In the genomic region with DNA sequence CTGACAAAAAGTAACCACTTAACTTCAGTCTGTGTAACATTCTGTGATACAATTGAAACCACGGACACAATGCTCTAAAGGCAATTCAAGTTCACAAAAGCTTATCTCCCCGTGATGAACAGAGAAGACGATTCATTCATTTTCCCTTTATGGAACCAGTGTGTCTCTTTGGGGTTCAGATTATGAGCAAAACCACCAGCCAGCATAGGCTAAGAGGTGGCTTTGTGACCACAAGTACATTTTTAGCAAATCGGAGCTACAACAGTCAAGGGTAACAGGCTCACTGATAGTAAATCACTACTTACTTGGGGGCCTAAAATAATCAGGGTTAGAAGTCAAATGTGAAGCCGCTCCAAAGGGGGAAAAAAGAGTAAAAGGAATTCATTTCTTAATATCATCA, we compare ENCODE assay signal across 27 cellular contexts.
DNase-seq lines count a peak whose midpoint lies in the region; ATAC-seq and TF ChIP-seq lines count a peak whose summit lies in the region.
"Had no signal": no experiment of that assay in that cellular context is flagged by ENCODE, and none has a peak within 500 bp of the region (broad histone marks: within the 10 kb centered on the region; RNA-seq: fewer than 3 reads in every experiment).

No MANE protein-coding gene starts in this region.

- peaks cover 0 to 3% of the 10 kb centered on the region in 2 donors for H3K9me3 Mint-ChIP-seq in natural killer cell
- no peaks in the 10 kb centered on the region for H3K9me3 Mint-ChIP-seq in natural killer cell treated with Interleukin-12 subunit alpha and Interleukin-12 subunit beta and Interleukin-15 and Interleukin-18, amount 100 ng/mL, for 72 hours
- H3K9me3 Mint-ChIP-seq in activated T-helper 1 cell treated with anti-CD3 and anti-CD28 coated beads, Interleukin-12 subunit alpha, Interleukin-12 subunit beta, Interleukin-2, Interleukin-4 antibody, amounts not matched to agents 30 ng/mL and 10 ng/mL and 1 ng/mL, durations not matched to agents 14 hours and 24 hours and 36 hours: peaks cover 8% of the 10 kb centered on the region
- no peaks in the 10 kb centered on the region for H3K9me3 Mint-ChIP-seq in mesothelial cell of epicardium
- no peaks in the 10 kb centered on the region for H3K9me3 Mint-ChIP-seq in GM23338
- H3K9me3 Mint-ChIP-seq: activated naive CD4-positive, alpha-beta T cell treated with anti-CD3 and anti-CD28 coated beads, Interleukin-2, amount 10 ng/mL, durations not matched to agents 7 days and 5 days; CD8-positive, alpha-beta memory T cell; effector memory CD8-positive, alpha-beta T cell had no signal

- POLR2A ChIA-PET in PC-9 (lab: Charles Lee; ENCODE audit: unreplicated experiment): no interaction called here

- H4K20me1 ChIP-seq in PC-9 (ENCODE audit: insufficient read depth) (no peaks in the 10 kb centered on the region), GM23338 (replicated peaks; ENCODE audit: insufficient read depth) (no peaks in the 10 kb centered on the region)

- H3K4me2 ChIP-seq in PC-9 (no peak overlapping the region), GM23338 (no peak overlapping the region)

- H3K4me1 ChIP-seq in vagina (no peaks in the 10 kb centered on the region), PC-9 (replicated peaks; ENCODE audit: insufficient read depth) (no peaks in the 10 kb centered on the region), GM23338 (ENCODE audit: insufficient read depth) (no peaks in the 10 kb centered on the region)
- H3K4me1 ChIP-seq: BE2C, foreskin keratinocyte, prostate gland had no signal

- H3K27ac Mint-ChIP-seq in natural killer cell (peak overlapping the region in 1 of 2 donors; percentile 55), mesothelial cell of epicardium (peak overlapping the region; percentile 0), GM23338 (no peak overlapping the region)
- peak overlapping the region in 1 of 2 donors; percentile 66 for H3K27ac Mint-ChIP-seq in natural killer cell treated with Interleukin-12 subunit alpha and Interleukin-12 subunit beta and Interleukin-15 and Interleukin-18, amount 100 ng/mL, for 72 hours
- H3K27ac Mint-ChIP-seq in activated T-helper 1 cell treated with anti-CD3 and anti-CD28 coated beads, Interleukin-12 subunit alpha, Interleukin-12 subunit beta, Interleukin-2, Interleukin-4 antibody, amounts not matched to agents 30 ng/mL and 10 ng/mL and 1 ng/mL, durations not matched to agents 14 hours and 24 hours and 36 hours: peak overlapping the region; percentile 15
- H3K27ac Mint-ChIP-seq: activated naive CD4-positive, alpha-beta T cell treated with anti-CD3 and anti-CD28 coated beads, Interleukin-2, amount 10 ng/mL, durations not matched to agents 7 days and 5 days; CD8-positive, alpha-beta memory T cell; effector memory CD8-positive, alpha-beta T cell had no signal

- no peaks in the 10 kb centered on the region for H3K27me3 ChIP-seq in vagina
- H3K27me3 ChIP-seq in PC-9 (ENCODE audit: insufficient read depth, low read depth): no peaks in the 10 kb centered on the region
- no peaks in the 10 kb centered on the region for H3K27me3 ChIP-seq in GM23338 (ENCODE audit: insufficient read depth)
- H3K27me3 ChIP-seq: BE2C, foreskin keratinocyte, upper lobe of left lung had no signal

- no TSS peak for BruUV-seq in PC-9 (replicated peaks; lab: Mats Ljungman, UMichigan)

- peak overlapping the region; percentile 40 for H3K27ac ChIP-seq in vagina
- H3K27ac ChIP-seq in PC-9: no peak overlapping the region
- no peak overlapping the region for H3K27ac ChIP-seq in GM23338 (ENCODE audit: low read depth)
- H3K27ac ChIP-seq: foreskin keratinocyte, prostate gland had no signal

- H2AFZ ChIP-seq in PC-9: no peak overlapping the region
- H2AFZ ChIP-seq in GM23338: no peak overlapping the region

- H3F3A ChIP-seq in PC-9 (ENCODE audit: insufficient read depth, low read depth) (no peaks in the 10 kb centered on the region), GM23338 (replicated peaks; ENCODE audit: low read depth) (no peaks in the 10 kb centered on the region)

- ATAC-seq in natural killer cell: peak in 2 of 3 donors; percentile 26 to 28
- ATAC-seq in natural killer cell treated with Interleukin-12 subunit alpha and Interleukin-12 subunit beta and Interleukin-15 and Interleukin-18, amount 100 ng/mL, for 72 hours: no peak
- no peak for ATAC-seq in GM18502 (IDR thresholded peaks at IDR 0.05; ENCODE audit: poor library complexity, unreplicated experiment)
- no peak for ATAC-seq in GM23338
- ATAC-seq: effector memory CD8-positive, alpha-beta T cell; foreskin keratinocyte; Panc1 had no signal

- no peaks in the 10 kb centered on the region for H3K79me2 ChIP-seq in PC-9 (ENCODE audit: low read depth)
- H3K79me2 ChIP-seq in GM23338 (replicated peaks; ENCODE audit: insufficient read depth): no peaks in the 10 kb centered on the region

- H3K4me3 Mint-ChIP-seq in natural killer cell: no peak overlapping the region
- no peak overlapping the region for H3K4me3 Mint-ChIP-seq in natural killer cell treated with Interleukin-12 subunit alpha and Interleukin-12 subunit beta and Interleukin-15 and Interleukin-18, amount 100 ng/mL, for 72 hours
- H3K4me3 Mint-ChIP-seq in activated T-helper 1 cell treated with anti-CD3 and anti-CD28 coated beads, Interleukin-12 subunit alpha, Interleukin-12 subunit beta, Interleukin-2, Interleukin-4 antibody, amounts not matched to agents 30 ng/mL and 10 ng/mL and 1 ng/mL, durations not matched to agents 14 hours and 24 hours and 36 hours: no peak overlapping the region
- H3K4me3 Mint-ChIP-seq in mesothelial cell of epicardium: no peak overlapping the region
- H3K4me3 Mint-ChIP-seq in GM23338: no peak overlapping the region
- H3K4me3 Mint-ChIP-seq: activated naive CD4-positive, alpha-beta T cell treated with anti-CD3 and anti-CD28 coated beads, Interleukin-2, amount 10 ng/mL, durations not matched to agents 7 days and 5 days; CD8-positive, alpha-beta memory T cell; effector memory CD8-positive, alpha-beta T cell had no signal

- H3K27me3 Mint-ChIP-seq in natural killer cell (ENCODE audit: low read depth in 2 of 2) (no peaks in the 10 kb centered on the region), mesothelial cell of epicardium (ENCODE audit: low read depth) (no peaks in the 10 kb centered on the region), GM23338 (ENCODE audit: insufficient read depth, low read depth, poor library complexity) (no peaks in the 10 kb centered on the region)
- H3K27me3 Mint-ChIP-seq in natural killer cell treated with Interleukin-12 subunit alpha and Interleukin-12 subunit beta and Interleukin-15 and Interleukin-18, amount 100 ng/mL, for 72 hours: no peaks in the 10 kb centered on the region
- no peaks in the 10 kb centered on the region for H3K27me3 Mint-ChIP-seq in activated T-helper 1 cell treated with anti-CD3 and anti-CD28 coated beads, Interleukin-12 subunit alpha, Interleukin-12 subunit beta, Interleukin-2, Interleukin-4 antibody, amounts not matched to agents 30 ng/mL and 10 ng/mL and 1 ng/mL, durations not matched to agents 14 hours and 24 hours and 36 hours (ENCODE audit: insufficient read depth)
- H3K27me3 Mint-ChIP-seq: activated naive CD4-positive, alpha-beta T cell treated with anti-CD3 and anti-CD28 coated beads, Interleukin-2, amount 10 ng/mL, durations not matched to agents 7 days and 5 days; CD8-positive, alpha-beta memory T cell; effector memory CD8-positive, alpha-beta T cell had no signal

- H3K36me3 Mint-ChIP-seq in natural killer cell (no peaks in the 10 kb centered on the region), mesothelial cell of epicardium (no peaks in the 10 kb centered on the region), GM23338 (ENCODE audit: low read depth) (no peaks in the 10 kb centered on the region)
- H3K36me3 Mint-ChIP-seq in natural killer cell treated with Interleukin-12 subunit alpha and Interleukin-12 subunit beta and Interleukin-15 and Interleukin-18, amount 100 ng/mL, for 72 hours: no peaks in the 10 kb centered on the region
- H3K36me3 Mint-ChIP-seq in activated T-helper 1 cell treated with anti-CD3 and anti-CD28 coated beads, Interleukin-12 subunit alpha, Interleukin-12 subunit beta, Interleukin-2, Interleukin-4 antibody, amounts not matched to agents 30 ng/mL and 10 ng/mL and 1 ng/mL, durations not matched to agents 14 hours and 24 hours and 36 hours (ENCODE audit: low read depth): peaks cover 6% of the 10 kb centered on the region

- intact Hi-C loops in natural killer cell (cut with micrococcal nuclease): no loop called here
- intact Hi-C loops in activated T-helper 1 cell treated with anti-CD3 and anti-CD28 coated beads, Interleukin-12 subunit alpha, Interleukin-12 subunit beta, Interleukin-2, Interleukin-4 antibody, amounts not matched to agents 30 ng/mL and 10 ng/mL and 1 ng/mL, durations not matched to agents 14 hours and 24 hours and 36 hours (cut with micrococcal nuclease): loop anchor here (1.0 kb wide), 1 partner anchor 101 kb away; no protein-coding TSS in a partner anchor
- intact Hi-C loops in vagina (cut with DNase I): no loop called here
- intact Hi-C loops in PC-9 (cut with micrococcal nuclease; ENCODE audit: unreplicated experiment): no loop called here

- H3K4me1 Mint-ChIP-seq in natural killer cell: peaks cover 14 to 17% of the 10 kb centered on the region in 2 donors
- H3K4me1 Mint-ChIP-seq in natural killer cell treated with Interleukin-12 subunit alpha and Interleukin-12 subunit beta and Interleukin-15 and Interleukin-18, amount 100 ng/mL, for 72 hours (ENCODE audit: low read depth in 2 of 2): peaks cover 22 to 25% of the 10 kb centered on the region in 2 donors
- H3K4me1 Mint-ChIP-seq in activated T-helper 1 cell treated with anti-CD3 and anti-CD28 coated beads, Interleukin-12 subunit alpha, Interleukin-12 subunit beta, Interleukin-2, Interleukin-4 antibody, amounts not matched to agents 30 ng/mL and 10 ng/mL and 1 ng/mL, durations not matched to agents 14 hours and 24 hours and 36 hours (ENCODE audit: low read depth): peaks cover 29% of the 10 kb centered on the region
- peaks cover 30% of the 10 kb centered on the region for H3K4me1 Mint-ChIP-seq in mesothelial cell of epicardium
- H3K4me1 Mint-ChIP-seq in GM23338: no peaks in the 10 kb centered on the region
- H3K4me1 Mint-ChIP-seq: CD8-positive, alpha-beta memory T cell had no signal

- DNase-seq in natural killer cell (no peak), mesothelial cell of epicardium (ENCODE audit: low spot score in 2 of 2, unreplicated experiment in 2 of 2) (no peak), vagina (ENCODE audit: extremely low spot score in 2 of 2) (no peak), PC-9 (no peak), GM23338 (ENCODE audit: low spot score) (no peak)
- no peak for DNase-seq in natural killer cell treated with Interleukin-12 subunit alpha and Interleukin-12 subunit beta and Interleukin-15 and Interleukin-18, amount 100 ng/mL, for 72 hours (ENCODE audit: low spot score)
- DNase-seq in activated T-helper 1 cell treated with anti-CD3 and anti-CD28 coated beads, Interleukin-12 subunit alpha, Interleukin-12 subunit beta, Interleukin-2, Interleukin-4 antibody, amounts not matched to agents 30 ng/mL and 10 ng/mL and 1 ng/mL, durations not matched to agents 14 hours and 24 hours and 36 hours (ENCODE audit: low spot score): no peak
- DNase-seq: activated naive CD4-positive, alpha-beta T cell treated with anti-CD3 and anti-CD28 coated beads, Interleukin-2, amount 10 ng/mL, durations not matched to agents 7 days and 5 days; activated T-cell treated with anti-CD3 and anti-CD28 coated beads, Interleukin-2, amount 50 U/mL, for 48 hours; BE2C; CD8-positive, alpha-beta memory T cell; cortex of kidney; DMS153; effector memory CD8-positive, alpha-beta T cell; foreskin keratinocyte; head of caudate nucleus; KBM-7; NCI-H1417 treated with DMSO at 0.1 percent for 48 hours; NCI-H2081 treated with DMSO at 0.1 percent for 48 hours; NCI-H526; SIG-M5; stimulated activated CD4-positive, alpha-beta T cell treated with anti-CD3 and anti-CD28 coated beads, Interleukin-15, amount 100 ng/mL, for 24 hours; stimulated activated CD4-positive, alpha-beta T cell treated with anti-CD3 and anti-CD28 coated beads, Interleukin-4, amount 100 ng/mL, for 4 hours; upper lobe of left lung had no signal

- CTCF ChIA-PET in PC-9 (lab: Charles Lee): no interaction called here

- TF ChIP-seq CTCF in natural killer cell (IDR thresholded peaks at IDR 0.05) (no peak), mesothelial cell of epicardium (IDR thresholded peaks at IDR 0.05; ENCODE audit: unreplicated experiment) (no peak), vagina (IDR thresholded peaks at IDR 0.05) (no peak), PC-9 (conservative IDR thresholded peaks at IDR 0.05) (no peak), GM23338 (conservative IDR thresholded peaks at IDR 0.05; ENCODE audit: low read depth in 2 of 2) (no peak)

- H3K9me2 ChIP-seq in PC-9 (ENCODE audit: insufficient read depth) (no peaks in the 10 kb centered on the region), GM23338 (ENCODE audit: insufficient read depth) (0 out of 2 replicates have a peak, but pooled peaks cover 3% of the 10 kb centered on the region)

- no peak for TF ChIP-seq POLR2A in vagina (IDR thresholded peaks at IDR 0.05)

- H3K36me3 ChIP-seq in vagina (no peaks in the 10 kb centered on the region), PC-9 (ENCODE audit: low read depth) (no peaks in the 10 kb centered on the region), GM23338 (ENCODE audit: insufficient read depth) (no peaks in the 10 kb centered on the region)
- H3K36me3 ChIP-seq: BE2C, prostate gland, upper lobe of left lung had no signal

- H3K4me3 ChIP-seq in vagina (no peak overlapping the region), PC-9 (no peak overlapping the region), GM23338 (no peak overlapping the region)
- H3K4me3 ChIP-seq: prostate gland, upper lobe of left lung had no signal

- H3K9me3 ChIP-seq in vagina (no peaks in the 10 kb centered on the region), PC-9 (ENCODE audit: insufficient read depth, low read depth) (no peaks in the 10 kb centered on the region)
- H3K9me3 ChIP-seq: BE2C, prostate gland, upper lobe of left lung had no signal

Comparison
In these comparisons a context has a peak if more than half of its experiments do, and no peak if none do; other contexts are left out.
1. ATAC-seq: peak in natural killer cell (2 of 3); none in natural killer cell treated with Interleukin-12 subunit alpha and Interleukin-12 subunit beta and Interleukin-15 and Interleukin-18, amount 100 ng/mL, for 72 hours (0 of 2), GM18502 (single experiment) and GM23338 (single experiment).